In the genomic region with DNA sequence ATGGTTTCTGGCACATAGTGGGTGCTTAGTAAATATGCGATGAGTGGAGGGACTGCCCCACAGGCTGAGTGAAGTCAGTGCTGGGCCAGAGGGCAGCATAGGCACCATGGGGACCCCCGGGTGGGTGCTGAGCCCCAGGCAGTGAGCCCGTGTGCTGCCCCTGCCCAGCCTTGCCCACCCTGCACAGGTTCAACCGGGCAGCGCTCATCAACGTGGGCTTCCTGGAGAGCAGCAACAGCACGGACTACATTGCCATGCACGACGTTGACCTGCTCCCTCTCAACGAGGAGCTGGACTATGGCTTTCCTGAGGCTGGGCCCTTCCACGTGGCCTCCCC, we compare ENCODE assay signal across 15 cellular contexts. TPM values are rescaled to one million over a fixed set of nuclear protein-coding genes. Genes with fewer than 3 reads are reported as not detected.
A peak's percentile ranks its signal among the peaks of the same experiment; 100 is the strongest.
DNase-seq lines count a peak whose midpoint lies in the region; ATAC-seq, FAIRE-seq and TF ChIP-seq lines count a peak whose summit lies in the region.
"Had no signal": no experiment of that assay in that cellular context is flagged by ENCODE, and none has a peak within 500 bp of the region (broad histone marks: within the 10 kb centered on the region; RNA-seq: fewer than 3 reads in every experiment).

No MANE protein-coding gene starts in this region.

- no peak for TF ChIP-seq RAD21 in IMR-90 (IDR thresholded peaks at IDR 0.05; ENCODE audit: low read length)
- TF ChIP-seq RAD21 in H1 (IDR thresholded peaks at IDR 0.05 in 1 of 2, conservative IDR thresholded peaks at IDR 0.05 in 1 of 2; ENCODE audit: low read depth in 2 of 2, low read length in 2 of 2) = no peak

- no peak overlapping the region for H3K14ac ChIP-seq in IMR-90 (replicated peaks; ENCODE audit: low read depth, low read length)
- no peak overlapping the region for H3K14ac ChIP-seq in H1 (ENCODE audit: insufficient read length)

- TF ChIP-seq EP300 in H1 (IDR thresholded peaks at IDR 0.05; ENCODE audit: borderline replicate concordance in 1 of 2, low read depth in 2 of 2, low read length in 2 of 2) = no peak

- H3K36me3 ChIP-seq in IMR-90 (ENCODE audit: control insufficient read depth, insufficient read depth, low read length) = peaks cover 27% of the 10 kb centered on the region; the same call in 1 of the 2 replicates
- H3K36me3 ChIP-seq in H1 (ENCODE audit: control insufficient read depth in 2 of 4, insufficient read depth in 4 of 4, low read length in 3 of 4) = peaks cover 0 to 7% (median 0%) of the 10 kb centered on the region in 4 experiments; a peak in 2 of 8 replicates
- peaks cover 6% of the 10 kb centered on the region for H3K36me3 ChIP-seq in osteoblast (ENCODE audit: insufficient read depth, low read length)
- H3K36me3 ChIP-seq: transverse colon had no signal

- no peak overlapping the region for H3K18ac ChIP-seq in IMR-90 (ENCODE audit: low read depth, low read length)
- H3K18ac ChIP-seq in H1 (ENCODE audit: extremely low read depth, low read length) = peak overlapping the region; percentile 44; the same call in 1 of the 2 replicates

- H2AK5ac ChIP-seq in IMR-90 (ENCODE audit: low read depth, low read length) (no peak overlapping the region), H1 (ENCODE audit: low read depth, low read length) (no peak overlapping the region)

- dilution Hi-C loops in IMR-90 (cut with HindIII; ENCODE audit: low sequenced_read_pairs, unreplicated experiment) = no loop called here

- peak overlapping the region; percentile 32; the same call in 1 of the 2 replicates for H2BK12ac ChIP-seq in H1 (ENCODE audit: low read depth, low read length)

- no peak overlapping the region for H2BK15ac ChIP-seq in IMR-90 (ENCODE audit: low read depth, low read length)
- H2BK15ac ChIP-seq in H1 (ENCODE audit: low read length) = peak overlapping the region; percentile 6; the same call in 1 of the 2 replicates

- H2BK120ac ChIP-seq in IMR-90 (ENCODE audit: low read depth, low read length) = no peak overlapping the region
- no peak overlapping the region for H2BK120ac ChIP-seq in H1 (replicated peaks; ENCODE audit: low read depth, low read length)

- POLR2A ChIA-PET in IMR-90 (lab: Charles Lee; ENCODE audit: unreplicated experiment) = no interaction called here
- POLR2A ChIA-PET in H1 (lab: Charles Lee; ENCODE audit: partially characterized antibody) = interaction anchor here (0.8 to 8.5 kb wide), 4 partner anchors 7 to 37 kb away, joined by 4 to 72 read pairs (median 8); a partner anchor contains a TSS

- H3K9ac ChIP-seq in IMR-90 (ENCODE audit: low read depth, low read length) (no peak overlapping the region), H1 (replicated peaks in 1 of 4; ENCODE audit: extremely low read depth in 1 of 4, low read depth in 3 of 4, low read length in 3 of 4) (peak overlapping the region in 1 of 4 experiments; percentile 30; a peak in 2 of 7 replicates)
- H3K9ac ChIP-seq: KMS-11 had no signal

- H3K79me2 ChIP-seq in H1 (ENCODE audit: control insufficient read depth in 1 of 2, insufficient read depth in 2 of 2, low read length in 2 of 2) (no peaks in the 10 kb centered on the region), osteoblast (ENCODE audit: insufficient read depth, low read length) (peaks cover 5% of the 10 kb centered on the region)

- H2AK9ac ChIP-seq in IMR-90 (replicated peaks; ENCODE audit: low read depth, low read length, poor library complexity) = no peak overlapping the region

- peak overlapping the region; percentile 11 for H2AFZ ChIP-seq in IMR-90 (replicated peaks; ENCODE audit: low read length, poor library complexity)
- H2AFZ ChIP-seq in H1 (ENCODE audit: low read length) = no peak overlapping the region
- no peak overlapping the region for H2AFZ ChIP-seq in osteoblast (ENCODE audit: low read length)
- H2AFZ ChIP-seq: PC-9 had no signal

- H4K8ac ChIP-seq in IMR-90 (ENCODE audit: low read depth in 2 of 2, low read length in 2 of 2) (no peak overlapping the region), H1 (ENCODE audit: extremely low read depth, insufficient read depth, low read length) (peak overlapping the region; percentile 4; the same call in 1 of the 2 replicates)

- H4K20me1 ChIP-seq in IMR-90 (ENCODE audit: insufficient read depth, low read length) = peaks cover 5% of the 10 kb centered on the region; the same call in 1 of the 2 replicates
- H4K20me1 ChIP-seq in H1 (replicated peaks in 1 of 2; ENCODE audit: control insufficient read depth in 1 of 2, insufficient read depth in 2 of 2, low read length in 2 of 2) = peaks cover 0 to 4% of the 10 kb centered on the region in 2 experiments
- H4K20me1 ChIP-seq in osteoblast (ENCODE audit: insufficient read depth, low read length) = peaks cover 18% of the 10 kb centered on the region

- no peak for FAIRE-seq in H1 (lab: Jason Lieb, UNC)
- FAIRE-seq: frontal cortex had no signal

- H3K56ac ChIP-seq in IMR-90 (ENCODE audit: extremely low read depth, insufficient read depth, low read length) (no peak overlapping the region), H1 (replicated peaks; ENCODE audit: insufficient read length, low read depth, low read length) (no peak overlapping the region)

- H3K27me3 ChIP-seq in IMR-90 (ENCODE audit: control insufficient read depth, insufficient read depth, low read length) = no peaks in the 10 kb centered on the region
- no peaks in the 10 kb centered on the region for H3K27me3 ChIP-seq in H1 (replicated peaks in 1 of 4; ENCODE audit: control insufficient read depth in 3 of 4, extremely low read depth in 1 of 4, insufficient read depth in 3 of 4, low read length in 3 of 4)
- no peaks in the 10 kb centered on the region for H3K27me3 ChIP-seq in osteoblast (ENCODE audit: insufficient read depth, low read length)
- H3K27me3 ChIP-seq: SJSA1, transverse colon had no signal

- TF ChIP-seq CTCF in IMR-90 (conservative IDR thresholded peaks at IDR 0.05; ENCODE audit: low read depth, low read length) = no peak
- TF ChIP-seq CTCF in H1 (IDR thresholded peaks at IDR 0.05; ENCODE audit: control extremely low read depth in 1 of 3, insufficient read depth in 1 of 3, low read depth in 1 of 3, low read length in 3 of 3) = no peak
- TF ChIP-seq CTCF in osteoblast (IDR thresholded peaks at IDR 0.05; ENCODE audit: extremely low read depth, low read depth, low read length) = no peak

- in situ Hi-C loops in IMR-90 (cut with MboI; ENCODE audit: low sequenced_read_pairs) = loop anchor here (10.0 to 25.0 kb wide), 2 partner anchors 455 to 548 kb away; a partner anchor contains a TSS

- no peak overlapping the region for H3K23ac ChIP-seq in IMR-90 (ENCODE audit: low read depth, low read length)
- H3K23ac ChIP-seq in H1 (ENCODE audit: insufficient read length) = no peak overlapping the region

- H3K9me3 ChIP-seq in IMR-90 (ENCODE audit: control insufficient read depth, insufficient read depth, low read length) (no peaks in the 10 kb centered on the region), H1 (ENCODE audit: insufficient read depth in 2 of 2, low read depth in 1 of 2, low read length in 1 of 2) (no peaks in the 10 kb centered on the region), osteoblast (ENCODE audit: low read depth, low read length) (no peaks in the 10 kb centered on the region)
- H3K9me3 ChIP-seq: Caco-2, psoas muscle, SJSA1, transverse colon had no signal

- intact Hi-C loops in IMR-90 (cut with micrococcal nuclease) = loop anchor here (1.0 to 10.0 kb wide), 3 partner anchors 456 to 558 kb away; no protein-coding TSS in a partner anchor

- no peaks in the 10 kb centered on the region for H3K23me2 ChIP-seq in H1 (ENCODE audit: low read depth, low read length)

- peaks cover 0 to 12% of the 10 kb centered on the region in 2 experiments; a peak in 2 of 4 replicates for H3K79me1 ChIP-seq in IMR-90 (ENCODE audit: low read depth in 1 of 2, low read length in 2 of 2)
- H3K79me1 ChIP-seq in H1 (ENCODE audit: low read depth, low read length) = no peaks in the 10 kb centered on the region

- no TSS peak for BruUV-seq in IMR-90 (replicated peaks; lab: Mats Ljungman, UMichigan)

- no peak for ATAC-seq in GM18505 (IDR thresholded peaks at IDR 0.05; ENCODE audit: unreplicated experiment)
- ATAC-seq in IMR-90 (ENCODE audit: low read depth) = no peak
- ATAC-seq in HG03457 (IDR thresholded peaks at IDR 0.05; ENCODE audit: unreplicated experiment) = no peak

- H3K4ac ChIP-seq in IMR-90 (ENCODE audit: low read depth, low read length) (no peak overlapping the region), H1 (replicated peaks; ENCODE audit: insufficient read length, low read depth, low read length) (no peak overlapping the region)

- CTCF ChIA-PET in IMR-90 (lab: Yijun Ruan, JAX) (interaction anchor here (0.6 to 1.3 kb wide), 5 partner anchors 11 to 546 kb away, joined by 3 read pairs; a partner anchor contains a TSS), H1 (lab: Charles Lee; ENCODE audit: partially characterized antibody) (interaction anchor here (0.7 to 2.4 kb wide), 16 partner anchors 8 to 375 kb away, joined by 3 to 14 read pairs (median 4); no protein-coding TSS in a partner anchor)

- H4K91ac ChIP-seq in IMR-90 (ENCODE audit: insufficient read depth, low read depth, low read length) = no peak overlapping the region
- H4K91ac ChIP-seq in H1 (replicated peaks; ENCODE audit: insufficient read length, low read length) = no peak overlapping the region

- TF ChIP-seq POLR2A in GM18505 (IDR thresholded peaks at IDR 0.05; ENCODE audit: borderline replicate concordance, extremely low read depth, insufficient read depth, insufficient read length) (peak; percentile 11), IMR-90 (IDR thresholded peaks at IDR 0.05; ENCODE audit: low read depth, low read length) (no peak), H1 (IDR thresholded peaks at IDR 0.05; ENCODE audit: control extremely low read depth in 1 of 2, low read depth in 2 of 2, low read length in 2 of 2) (no peak)

- H3K4me3 ChIP-seq in IMR-90 (ENCODE audit: insufficient read depth, low read depth, low read length) (no peak overlapping the region), H1 (ENCODE audit: extremely low read depth in 1 of 4, insufficient read depth in 2 of 4, low read depth in 3 of 4, low read length in 4 of 4) (no peak overlapping the region; a peak in 1 of 8 replicates), osteoblast (ENCODE audit: insufficient read depth, low read length) (no peak overlapping the region)
- H3K4me3 ChIP-seq: PC-9, psoas muscle, SJSA1, skin epidermis, transverse colon had no signal

- H3K27ac ChIP-seq in IMR-90 (ENCODE audit: insufficient read depth, low read length) = no peak overlapping the region
- H3K27ac ChIP-seq in H1 (ENCODE audit: low read depth, low read length) = no peak overlapping the region
- no peak overlapping the region for H3K27ac ChIP-seq in osteoblast (ENCODE audit: low read depth, low read length)
- H3K27ac ChIP-seq: KMS-11, PC-9, psoas muscle, SJSA1, skin epidermis had no signal

- H2BK20ac ChIP-seq in IMR-90 (ENCODE audit: low read depth, low read length) = no peak overlapping the region
- H2BK20ac ChIP-seq in H1 (ENCODE audit: low read length) = no peak overlapping the region

- H3K4me2 ChIP-seq in IMR-90 (ENCODE audit: low read depth, low read length) (no peak overlapping the region), H1 (ENCODE audit: insufficient read depth in 1 of 2, low read depth in 2 of 2, low read length in 2 of 2) (peak overlapping the region in 1 of 2 experiments; percentile 41; a peak in 2 of 4 replicates), osteoblast (ENCODE audit: insufficient read depth, low read length) (no peak overlapping the region)
- H3K4me2 ChIP-seq: KMS-11, PC-9 had no signal

- H3K9me1 ChIP-seq in IMR-90 (ENCODE audit: insufficient read depth, low read length) = no peaks in the 10 kb centered on the region

- no peak overlapping the region for H2BK5ac ChIP-seq in IMR-90 (ENCODE audit: low read depth, low read length, poor library complexity, severe bottlenecking)
- no peak overlapping the region for H2BK5ac ChIP-seq in H1 (ENCODE audit: low read depth, low read length)

- H3K4me1 ChIP-seq in IMR-90 (ENCODE audit: control insufficient read depth, insufficient read depth, low read length) (no peaks in the 10 kb centered on the region), H1 (replicated peaks in 1 of 4; ENCODE audit: control insufficient read depth in 3 of 4, insufficient read depth in 4 of 4, low read length in 3 of 4) (peaks cover 0 to 17% (median 10%) of the 10 kb centered on the region in 4 experiments; a peak in 5 of 7 replicates), osteoblast (ENCODE audit: insufficient read depth, low read length) (no peaks in the 10 kb centered on the region)
- H3K4me1 ChIP-seq: Caco-2, SJSA1 had no signal

- WGBS in IMR-90 (ENCODE audit: extremely low coverage in 2 of 2, insufficient read length in 1 of 2), 2 experiments = 80% methylated on average over 3 of the region's 11 CpGs; no CpG with 5 or more reads in 1 of the 2 experiments
- WGBS in H1 (ENCODE audit: extremely low coverage in 1 of 2, insufficient coverage in 1 of 2, insufficient read length in 1 of 2, insufficient replicate concordance in 2 of 2, low coverage in 1 of 2, low lambda C conversion rate in 2 of 2, missing lambda C conversion rate in 1 of 2), 2 experiments = 73% methylated on average over 11 of the region's 11 CpGs; no CpG with 5 or more reads in 1 of the 2 experiments

- no peak overlapping the region for H4K5ac ChIP-seq in IMR-90 (ENCODE audit: low read depth, low read length)
- no peak overlapping the region for H4K5ac ChIP-seq in H1 (ENCODE audit: insufficient read length, low read depth, low read length)

- DNase-seq in IMR-90 (no peak), H1 (ENCODE audit: low read depth in 1 of 2, low spot score in 2 of 2) (no peak), osteoblast (ENCODE audit: insufficient read length, low spot score, missing footprints) (peak; percentile 38), AG08395 (ENCODE audit: low spot score) (no peak), C1 segment of cervical spinal cord (lab: John Stamatoyannopoulos, UW) (no peak)

RNA-seq across cellular contexts. Expression of a gene that starts 7.2 kb away (rescaled TPM):
- total RNA-seq in IMR-90 (2012; rRNA removed) = 28.6 and 29.2 TPM in 2 replicates
- 79.6 and 80.5 TPM in 2 replicates for polyA plus RNA-seq in IMR-90 (2012; rRNA removed)
- polyA plus RNA-seq in IMR-90 (2012; cell fraction: cytosol; rRNA removed) = 34.0 and 96.9 TPM in 2 replicates
- 107 and 272 TPM in 2 replicates for polyA plus RNA-seq in IMR-90 (2012; cell fraction: nucleus; rRNA removed; ENCODE audit: low replicate concordance)
- 17.3 and 18.7 TPM in 2 replicates for total RNA-seq in H1 (2021; fragmentation: NEBNext Ultra II Directional; extraction: Animal tissue kit (Norgen Biotek cat#: 25700))
- 31.9 and 38.1 TPM in 2 replicates for polyA plus RNA-seq in H1 (2011; rRNA removed)
- polyA plus RNA-seq in H1 (2011; cell fraction: cytosol; rRNA removed) = 20.5 TPM
- polyA plus RNA-seq in H1 (2011; cell fraction: nucleus; rRNA removed) = 31.9 TPM
- polyA plus RNA-seq in H1 (2012, experiment 1 of 2) = 11.0 to 19.8 TPM (median 17.2 TPM) in 4 replicates
- 15.4 TPM for polyA plus RNA-seq in H1 (2012, experiment 2 of 2)
- polyA plus RNA-seq in H1 (2013, experiment 1 of 2) = 18.9 TPM
- 18.5 TPM for polyA plus RNA-seq in H1 (2013, experiment 2 of 2)
- 8.7 and 14.8 TPM in 2 replicates for polyA minus RNA-seq in H1 (2011; rRNA and poly(A)+ RNA removed)
- polyA minus RNA-seq in H1 (2011; cell fraction: cytosol; rRNA and poly(A)+ RNA removed) = 12.3 TPM
- polyA minus RNA-seq in H1 (2011; cell fraction: nucleus; rRNA and poly(A)+ RNA removed) = 21.8 TPM
- 25.6 and 26.8 TPM in 2 replicates for total RNA-seq in osteoblast

RNA-seq across cellular contexts. Expression of a gene that starts 15.1 kb away (rescaled TPM):
- 123 and 142 TPM in 2 replicates for total RNA-seq in IMR-90 (2012; rRNA removed)
- polyA plus RNA-seq in IMR-90 (2012; rRNA removed) = 269 and 357 TPM in 2 replicates
- 258 and 428 TPM in 2 replicates for polyA plus RNA-seq in IMR-90 (2012; cell fraction: cytosol; rRNA removed)
- 81.0 and 128 TPM in 2 replicates for polyA plus RNA-seq in IMR-90 (2012; cell fraction: nucleus; rRNA removed; ENCODE audit: low replicate concordance)
- 156 and 160 TPM in 2 replicates for total RNA-seq in H1 (2021; fragmentation: NEBNext Ultra II Directional; extraction: Animal tissue kit (Norgen Biotek cat#: 25700))
- polyA plus RNA-seq in H1 (2011; rRNA removed) = 130 and 141 TPM in 2 replicates
- polyA plus RNA-seq in H1 (2011; cell fraction: cytosol; rRNA removed) = 185 TPM
- polyA plus RNA-seq in H1 (2011; cell fraction: nucleus; rRNA removed) = 119 TPM
- 124 to 218 TPM (median 205 TPM) in 4 replicates for polyA plus RNA-seq in H1 (2012, experiment 1 of 2)
- polyA plus RNA-seq in H1 (2012, experiment 2 of 2) = 162 TPM
- polyA plus RNA-seq in H1 (2013, experiment 1 of 2) = 141 TPM
- 178 TPM for polyA plus RNA-seq in H1 (2013, experiment 2 of 2)
- 187 and 190 TPM in 2 replicates for polyA minus RNA-seq in H1 (2011; rRNA and poly(A)+ RNA removed)
- 74.6 TPM for polyA minus RNA-seq in H1 (2011; cell fraction: cytosol; rRNA and poly(A)+ RNA removed)
- polyA minus RNA-seq in H1 (2011; cell fraction: nucleus; rRNA and poly(A)+ RNA removed) = 46.5 TPM
- total RNA-seq in osteoblast = 93.4 and 96.6 TPM in 2 replicates

RNA-seq across cellular contexts. Expression of a gene that starts 52.7 kb away (rescaled TPM):
- total RNA-seq in IMR-90 (2012; rRNA removed) = 8.1 and 9.5 TPM in 2 replicates
- polyA plus RNA-seq in IMR-90 (2012; rRNA removed) = 51.4 and 52.2 TPM in 2 replicates
- 21.3 and 26.2 TPM in 2 replicates for polyA plus RNA-seq in IMR-90 (2012; cell fraction: cytosol; rRNA removed)
- 386 and 448 TPM in 2 replicates for polyA plus RNA-seq in IMR-90 (2012; cell fraction: nucleus; rRNA removed; ENCODE audit: low replicate concordance)
- 69.8 and 75.2 TPM in 2 replicates for total RNA-seq in H1 (2021; fragmentation: NEBNext Ultra II Directional; extraction: Animal tissue kit (Norgen Biotek cat#: 25700))
- polyA plus RNA-seq in H1 (2011; rRNA removed) = 49.9 and 91.8 TPM in 2 replicates
- 70.5 TPM for polyA plus RNA-seq in H1 (2011; cell fraction: cytosol; rRNA removed)
- polyA plus RNA-seq in H1 (2011; cell fraction: nucleus; rRNA removed) = 384 TPM
- polyA plus RNA-seq in H1 (2012, experiment 1 of 2) = 57.7 to 86.6 TPM (median 81.0 TPM) in 4 replicates
- 67.9 TPM for polyA plus RNA-seq in H1 (2012, experiment 2 of 2)
- 59.7 TPM for polyA plus RNA-seq in H1 (2013, experiment 1 of 2)
- polyA plus RNA-seq in H1 (2013, experiment 2 of 2) = 54.0 TPM
- polyA minus RNA-seq in H1 (2011; rRNA and poly(A)+ RNA removed) = 23.4 and 37.6 TPM in 2 replicates
- polyA minus RNA-seq in H1 (2011; cell fraction: cytosol; rRNA and poly(A)+ RNA removed) = 34.4 TPM
- polyA minus RNA-seq in H1 (2011; cell fraction: nucleus; rRNA and poly(A)+ RNA removed) = 53.4 TPM
- total RNA-seq in osteoblast = 29.2 and 32.6 TPM in 2 replicates
